In genomic region chr5:862367-863243, GRCh38 we compare ENCODE assay signal across 1 cellular context.
TF ChIP-seq lines count a peak whose summit lies in the region.

No MANE protein-coding gene starts in this region.

TF ChIP-seq in GM23338, 12 proteins besides CTCF, POLR2A, EP300 and RAD21 (continued from another document):
- no peak for TF ChIP-seq ZNF462 (CRISPR knock-in tag; IDR thresholded peaks at IDR 0.05)
- no peak for TF ChIP-seq EZH2phosphoT487 (IDR thresholded peaks at IDR 0.05; ENCODE audit: unreplicated experiment)
- no peak for TF ChIP-seq ZNF114 (CRISPR knock-in tag; IDR thresholded peaks at IDR 0.05)
- TF ChIP-seq STAT1 (IDR thresholded peaks at IDR 0.05; ENCODE audit: unreplicated experiment): no peak
- no peak for TF ChIP-seq CREB1 (CRISPR knock-in tag; IDR thresholded peaks at IDR 0.05; ENCODE audit: low read depth)
- TF ChIP-seq POLR2AphosphoS5 (IDR thresholded peaks at IDR 0.05; ENCODE audit: low read depth): no peak
- no peak for TF ChIP-seq ZNF331 (CRISPR knock-in tag; IDR thresholded peaks at IDR 0.05; ENCODE audit: low read depth)
